Comparison of ENCODE assay signal across 7 cellular contexts in genomic region chr22:43142881-43143562, GRCh38. TPM values are rescaled to one million over a fixed set of nuclear protein-coding genes. Genes with fewer than 3 reads are reported as not detected.
DNase-seq lines count a peak whose midpoint lies in the region; ATAC-seq, FAIRE-seq and TF ChIP-seq lines count a peak whose summit lies in the region.

TSS of gene MCAT (minus strand) at chr22:43143398. CDS start at chr22:43143348, 50 bp downstream.

- no peaks in the 10 kb centered on the region for H3K9me3 ChIP-seq in breast epithelium
- H3K9me3 ChIP-seq in small intestine (ENCODE audit: control insufficient read depth, low read depth), result no peaks in the 10 kb centered on the region

- TF ChIP-seq CTCF in WI38 (IDR thresholded peaks at IDR 0.05; ENCODE audit: low read depth, low read length) (no peak), breast epithelium (IDR thresholded peaks at IDR 0.05) (no peak)

- peak within 1 kb of the TSS; percentile 89 for H3K4me3 ChIP-seq in WI38 (ENCODE audit: low read depth, low read length)
- H3K4me3 ChIP-seq in breast epithelium, result peak within 1 kb of the TSS; percentile 79 to 94 (median 84)
- H3K4me3 ChIP-seq in small intestine (ENCODE audit: low read depth in 1 of 2, low read length in 2 of 2), result peak within 1 kb of the TSS; percentile 81 to 89

- DNase-seq in NCI-H2196 treated with DMSO at 0.1 percent for 48 hours (lab: John Stamatoyannopoulos, UW; ENCODE audit: unreplicated experiment), result peak; percentile 62
- peak; percentile 63 to 77 for DNase-seq in breast epithelium (ENCODE audit: low spot score in 2 of 2)
- DNase-seq in iPS-NIHi7 (ENCODE audit: extremely low spot score), result peak; percentile 89
- peak; percentile 85 for DNase-seq in small intestine

- no peak for FAIRE-seq in small intestine (lab: Jason Lieb, UNC)

- H3K27me3 ChIP-seq in breast epithelium, result no peaks in the 10 kb centered on the region
- no peaks in the 10 kb centered on the region for H3K27me3 ChIP-seq in small intestine (ENCODE audit: control insufficient read depth in 2 of 2, insufficient read depth in 2 of 2, low read length in 2 of 2)

- H3K36me3 ChIP-seq in breast epithelium (no peaks in the 10 kb centered on the region), small intestine (ENCODE audit: control insufficient read depth in 2 of 2, insufficient read depth in 2 of 2, low read length in 2 of 2) (peaks cover 0 to 2% of the 10 kb centered on the region in 2 donors)

- H3K4me1 ChIP-seq in breast epithelium, result peaks cover 0 to 8% of the 10 kb centered on the region in 2 donors
- no peaks in the 10 kb centered on the region for H3K4me1 ChIP-seq in small intestine (ENCODE audit: control insufficient read depth in 2 of 2, insufficient read depth in 1 of 2, low read depth in 1 of 2, low read length in 1 of 2)

- peak within 1 kb of the TSS; percentile 84 to 86 for H3K27ac ChIP-seq in breast epithelium
- peak within 1 kb of the TSS; percentile 33 to 93 for H3K27ac ChIP-seq in small intestine (ENCODE audit: low read depth in 1 of 2, low read length in 1 of 2)

- peak; percentile 20 for TF ChIP-seq POLR2A in breast epithelium (IDR thresholded peaks at IDR 0.05)

- 0% methylated on average over 37 to 83 of the region's 83 CpGs for WGBS in small intestine, 3 donors

- ATAC-seq in GM18520 (IDR thresholded peaks at IDR 0.05; ENCODE audit: unreplicated experiment) (peak; percentile 67), HG02970 (IDR thresholded peaks at IDR 0.05; ENCODE audit: low FRiP score, unreplicated experiment) (peak; percentile 88)

- intact Hi-C loops in breast epithelium (cut with DNase I; ENCODE audit: low total_unique reads), result no loop called here

RNA-seq across cellular contexts. Expression of gene MCAT, which starts in this region (rescaled TPM):
- total RNA-seq in breast epithelium, result 10 to 100 TPM; 18.6 to 31.1 (median 26.2) TPM
- 10 to 100 TPM in 2 of 3 donors, 1 to 10 TPM in 1; 9.8 to 25.7 (median 11.6) TPM for polyA plus RNA-seq in small intestine

Comparison
In these comparisons a context has a peak if more than half of its experiments do, and no peak if none do; other contexts are left out.
1. Peak in every context shown above with its lines: DNase-seq, ATAC-seq, H3K4me3 ChIP-seq and H3K27ac ChIP-seq.